ENCODE assay signal across 1 cellular context in the genomic region with DNA sequence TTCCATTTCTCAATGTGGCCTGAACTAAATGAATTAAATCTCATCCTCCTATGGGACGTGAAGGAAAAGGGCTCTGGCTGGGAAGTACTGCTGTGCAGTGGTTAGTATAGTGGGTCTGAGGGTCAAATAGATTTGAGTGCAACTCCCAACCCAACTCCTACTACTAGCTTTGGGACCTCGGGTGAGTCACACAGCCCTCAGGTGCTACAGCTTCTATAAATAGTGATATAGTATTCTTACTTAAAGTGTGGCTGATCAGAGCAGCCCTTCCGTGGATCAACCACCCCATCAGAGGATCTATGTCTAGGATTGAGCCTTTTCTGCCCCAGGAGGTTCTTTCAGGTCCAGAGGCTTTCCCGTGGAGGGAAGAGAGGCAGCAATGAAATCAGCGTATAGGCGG.
TF ChIP-seq lines count a peak whose summit lies in the region.

No MANE protein-coding gene starts in this region.

TF ChIP-seq in A549, 52 proteins besides CTCF, POLR2A, EP300 and RAD21 (continued from another document):
- TF ChIP-seq, protein P1, sequence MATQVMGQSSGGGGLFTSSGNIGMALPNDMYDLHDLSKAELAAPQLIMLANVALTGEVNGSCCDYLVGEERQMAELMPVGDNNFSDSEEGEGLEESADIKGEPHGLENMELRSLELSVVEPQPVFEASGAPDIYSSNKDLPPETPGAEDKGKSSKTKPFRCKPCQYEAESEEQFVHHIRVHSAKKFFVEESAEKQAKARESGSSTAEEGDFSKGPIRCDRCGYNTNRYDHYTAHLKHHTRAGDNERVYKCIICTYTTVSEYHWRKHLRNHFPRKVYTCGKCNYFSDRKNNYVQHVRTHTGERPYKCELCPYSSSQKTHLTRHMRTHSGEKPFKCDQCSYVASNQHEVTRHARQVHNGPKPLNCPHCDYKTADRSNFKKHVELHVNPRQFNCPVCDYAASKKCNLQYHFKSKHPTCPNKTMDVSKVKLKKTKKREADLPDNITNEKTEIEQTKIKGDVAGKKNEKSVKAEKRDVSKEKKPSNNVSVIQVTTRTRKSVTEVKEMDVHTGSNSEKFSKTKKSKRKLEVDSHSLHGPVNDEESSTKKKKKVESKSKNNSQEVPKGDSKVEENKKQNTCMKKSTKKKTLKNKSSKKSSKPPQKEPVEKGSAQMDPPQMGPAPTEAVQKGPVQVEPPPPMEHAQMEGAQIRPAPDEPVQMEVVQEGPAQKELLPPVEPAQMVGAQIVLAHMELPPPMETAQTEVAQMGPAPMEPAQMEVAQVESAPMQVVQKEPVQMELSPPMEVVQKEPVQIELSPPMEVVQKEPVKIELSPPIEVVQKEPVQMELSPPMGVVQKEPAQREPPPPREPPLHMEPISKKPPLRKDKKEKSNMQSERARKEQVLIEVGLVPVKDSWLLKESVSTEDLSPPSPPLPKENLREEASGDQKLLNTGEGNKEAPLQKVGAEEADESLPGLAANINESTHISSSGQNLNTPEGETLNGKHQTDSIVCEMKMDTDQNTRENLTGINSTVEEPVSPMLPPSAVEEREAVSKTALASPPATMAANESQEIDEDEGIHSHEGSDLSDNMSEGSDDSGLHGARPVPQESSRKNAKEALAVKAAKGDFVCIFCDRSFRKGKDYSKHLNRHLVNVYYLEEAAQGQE (IDR thresholded peaks at IDR 0.05): no peak
- TF ChIP-seq, protein P2, sequence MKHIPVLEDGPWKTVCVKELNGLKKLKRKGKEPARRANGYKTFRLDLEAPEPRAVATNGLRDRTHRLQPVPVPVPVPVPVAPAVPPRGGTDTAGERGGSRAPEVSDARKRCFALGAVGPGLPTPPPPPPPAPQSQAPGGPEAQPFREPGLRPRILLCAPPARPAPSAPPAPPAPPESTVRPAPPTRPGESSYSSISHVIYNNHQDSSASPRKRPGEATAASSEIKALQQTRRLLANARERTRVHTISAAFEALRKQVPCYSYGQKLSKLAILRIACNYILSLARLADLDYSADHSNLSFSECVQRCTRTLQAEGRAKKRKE (CRISPR knock-in tag; IDR thresholded peaks at IDR 0.05; ENCODE audit: low read depth): no peak
